19 cellular contexts compared by ENCODE assay signal in the genomic region with DNA sequence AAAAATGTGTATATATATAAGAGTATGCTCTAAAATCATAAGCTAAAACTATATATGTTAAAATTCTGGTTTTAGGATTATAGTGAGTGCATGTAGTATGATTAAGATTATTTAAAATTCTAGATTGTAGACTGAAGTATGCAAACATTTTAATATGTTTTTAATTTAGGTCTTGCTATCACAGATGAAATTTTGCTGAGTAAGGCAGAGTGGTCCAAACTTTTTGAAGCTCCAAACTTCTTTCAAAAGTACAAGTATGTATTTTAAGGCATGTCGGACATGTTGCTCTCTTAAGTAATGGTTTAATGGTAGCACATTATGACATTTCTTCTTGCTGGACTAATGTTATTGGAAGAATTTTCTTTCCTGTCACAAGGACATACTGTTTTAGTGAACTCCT. TPM values are rescaled to one million over a fixed set of nuclear protein-coding genes. Genes with fewer than 3 reads are reported as not detected.
DNase-seq lines count a peak whose midpoint lies in the region; ATAC-seq and TF ChIP-seq lines count a peak whose summit lies in the region.
"Had no signal": no experiment of that assay in that cellular context is flagged by ENCODE, and none has a peak within 500 bp of the region (broad histone marks: within the 10 kb centered on the region; RNA-seq: fewer than 3 reads in every experiment).

No MANE protein-coding gene starts in this region.

- no peaks in the 10 kb centered on the region for H3K27me3 Mint-ChIP-seq in activated CD4-positive, alpha-beta T cell treated with anti-CD3 and anti-CD28 coated beads, Interleukin-2, amount 10 ng/mL, durations not matched to agents 24 days and 14 days
- H3K27me3 Mint-ChIP-seq in activated naive CD8-positive, alpha-beta T cell = no peaks in the 10 kb centered on the region
- no peaks in the 10 kb centered on the region for H3K27me3 Mint-ChIP-seq in activated naive CD8-positive, alpha-beta T cell treated with anti-CD3 and anti-CD28 coated beads, Interleukin-2, amount 50 U/mL, for 24 hours
- H3K27me3 Mint-ChIP-seq in activated T-helper 17 cell treated with anti-CD3 and anti-CD28 coated beads, Interleukin-2, amount 50 U/mL, for 72 hours = no peaks in the 10 kb centered on the region
- no peaks in the 10 kb centered on the region for H3K27me3 Mint-ChIP-seq in mesothelial cell of epicardium (ENCODE audit: low read depth)
- H3K27me3 Mint-ChIP-seq: IgD-negative memory B cell had no signal

- no peaks in the 10 kb centered on the region for H3K4me1 ChIP-seq in breast epithelium

- peaks cover 4% of the 10 kb centered on the region for H3K36me3 ChIP-seq in breast epithelium

- H3K27me3 ChIP-seq in breast epithelium = no peaks in the 10 kb centered on the region

- TF ChIP-seq POLR2A in breast epithelium (IDR thresholded peaks at IDR 0.05) = no peak

- peak overlapping the region; percentile 34 for H3K27ac Mint-ChIP-seq in activated CD4-positive, alpha-beta T cell treated with anti-CD3 and anti-CD28 coated beads, Interleukin-2, amount 10 ng/mL, durations not matched to agents 24 days and 14 days
- peak overlapping the region; percentile 69 for H3K27ac Mint-ChIP-seq in activated naive CD8-positive, alpha-beta T cell
- no peak overlapping the region for H3K27ac Mint-ChIP-seq in activated naive CD8-positive, alpha-beta T cell treated with anti-CD3 and anti-CD28 coated beads, Interleukin-2, amount 50 U/mL, for 24 hours
- H3K27ac Mint-ChIP-seq in activated T-helper 17 cell treated with anti-CD3 and anti-CD28 coated beads, Interleukin-2, amount 50 U/mL, for 72 hours = peak overlapping the region; percentile 83
- H3K27ac Mint-ChIP-seq in mesothelial cell of epicardium = peak overlapping the region; percentile 56

- H3K27ac ChIP-seq in breast epithelium = no peak overlapping the region

- H3K9me3 Mint-ChIP-seq in activated CD4-positive, alpha-beta T cell treated with anti-CD3 and anti-CD28 coated beads, Interleukin-2, amount 10 ng/mL, durations not matched to agents 24 days and 14 days = no peaks in the 10 kb centered on the region
- H3K9me3 Mint-ChIP-seq in activated naive CD8-positive, alpha-beta T cell (ENCODE audit: low read depth) = no peaks in the 10 kb centered on the region
- no peaks in the 10 kb centered on the region for H3K9me3 Mint-ChIP-seq in activated naive CD8-positive, alpha-beta T cell treated with anti-CD3 and anti-CD28 coated beads, Interleukin-2, amount 50 U/mL, for 24 hours
- H3K9me3 Mint-ChIP-seq in activated T-helper 17 cell treated with anti-CD3 and anti-CD28 coated beads, Interleukin-2, amount 50 U/mL, for 72 hours = no peaks in the 10 kb centered on the region
- H3K9me3 Mint-ChIP-seq in mesothelial cell of epicardium = no peaks in the 10 kb centered on the region
- H3K9me3 Mint-ChIP-seq: CD14-positive monocyte, IgD-negative memory B cell had no signal

- TF ChIP-seq CTCF in mesothelial cell of epicardium (IDR thresholded peaks at IDR 0.05; ENCODE audit: unreplicated experiment) (no peak), breast epithelium (IDR thresholded peaks at IDR 0.05) (no peak)

- H3K36me3 Mint-ChIP-seq in activated CD4-positive, alpha-beta T cell treated with anti-CD3 and anti-CD28 coated beads, Interleukin-2, amount 10 ng/mL, durations not matched to agents 24 days and 14 days (ENCODE audit: low read depth) = peaks cover 37% of the 10 kb centered on the region
- peaks cover 13% of the 10 kb centered on the region for H3K36me3 Mint-ChIP-seq in activated naive CD8-positive, alpha-beta T cell
- H3K36me3 Mint-ChIP-seq in activated naive CD8-positive, alpha-beta T cell treated with anti-CD3 and anti-CD28 coated beads, Interleukin-2, amount 50 U/mL, for 24 hours (ENCODE audit: low read depth) = peaks cover 54% of the 10 kb centered on the region
- peaks cover 85% of the 10 kb centered on the region for H3K36me3 Mint-ChIP-seq in activated T-helper 17 cell treated with anti-CD3 and anti-CD28 coated beads, Interleukin-2, amount 50 U/mL, for 72 hours (ENCODE audit: low read depth)
- peaks cover 24% of the 10 kb centered on the region for H3K36me3 Mint-ChIP-seq in mesothelial cell of epicardium
- H3K36me3 Mint-ChIP-seq: IgD-negative memory B cell had no signal

- no peak for ATAC-seq in activated naive CD8-positive, alpha-beta T cell treated with anti-CD3 and anti-CD28 coated beads, Interleukin-2, amount 50 U/mL, for 24 hours
- ATAC-seq in activated T-helper 17 cell treated with anti-CD3 and anti-CD28 coated beads, Interleukin-2, amount 50 U/mL, for 72 hours (replicated peaks) = no peak
- no peak for ATAC-seq in HG02571 (IDR thresholded peaks at IDR 0.05; ENCODE audit: unreplicated experiment)

- H3K4me1 Mint-ChIP-seq in activated CD4-positive, alpha-beta T cell treated with anti-CD3 and anti-CD28 coated beads, Interleukin-2, amount 10 ng/mL, durations not matched to agents 24 days and 14 days = peaks cover 10% of the 10 kb centered on the region
- peaks cover 14% of the 10 kb centered on the region for H3K4me1 Mint-ChIP-seq in activated naive CD8-positive, alpha-beta T cell (ENCODE audit: low read depth)
- peaks cover 25% of the 10 kb centered on the region for H3K4me1 Mint-ChIP-seq in activated naive CD8-positive, alpha-beta T cell treated with anti-CD3 and anti-CD28 coated beads, Interleukin-2, amount 50 U/mL, for 24 hours
- no peaks in the 10 kb centered on the region for H3K4me1 Mint-ChIP-seq in activated T-helper 17 cell treated with anti-CD3 and anti-CD28 coated beads, Interleukin-2, amount 50 U/mL, for 72 hours
- H3K4me1 Mint-ChIP-seq in mesothelial cell of epicardium = no peaks in the 10 kb centered on the region
- H3K4me1 Mint-ChIP-seq: CD14-positive monocyte had no signal

- H3K4me3 Mint-ChIP-seq in activated CD4-positive, alpha-beta T cell treated with anti-CD3 and anti-CD28 coated beads, Interleukin-2, amount 10 ng/mL, durations not matched to agents 24 days and 14 days = no peak overlapping the region
- H3K4me3 Mint-ChIP-seq in activated naive CD8-positive, alpha-beta T cell = no peak overlapping the region
- H3K4me3 Mint-ChIP-seq in activated naive CD8-positive, alpha-beta T cell treated with anti-CD3 and anti-CD28 coated beads, Interleukin-2, amount 50 U/mL, for 24 hours = no peak overlapping the region
- H3K4me3 Mint-ChIP-seq in activated T-helper 17 cell treated with anti-CD3 and anti-CD28 coated beads, Interleukin-2, amount 50 U/mL, for 72 hours = no peak overlapping the region
- H3K4me3 Mint-ChIP-seq in mesothelial cell of epicardium = no peak overlapping the region
- H3K4me3 Mint-ChIP-seq: CD14-positive monocyte, IgD-negative memory B cell had no signal

- intact Hi-C loops in activated CD4-positive, alpha-beta T cell treated with anti-CD3 and anti-CD28 coated beads, Interleukin-2, amount 10 ng/mL, durations not matched to agents 24 days and 14 days (cut with micrococcal nuclease) = loop anchor here (5.0 kb wide), 1 partner anchor 35 kb away; a partner anchor contains a TSS
- intact Hi-C loops in breast epithelium (cut with DNase I; ENCODE audit: low total_unique reads) = no loop called here

- H3K9me3 ChIP-seq in breast epithelium = no peaks in the 10 kb centered on the region

- no peak for DNase-seq in activated CD4-positive, alpha-beta T cell treated with anti-CD3 and anti-CD28 coated beads, Interleukin-2, amount 10 ng/mL, durations not matched to agents 24 days and 14 days
- DNase-seq in activated CD4-positive, alpha-beta T cell treated with anti-CD3 and anti-CD28 coated beads, Interleukin-2, amount 50 U/mL, for 1 hour = no peak
- no peak for DNase-seq in activated naive CD8-positive, alpha-beta T cell treated with anti-CD3 and anti-CD28 coated beads, Interleukin-2, amount 50 U/mL, for 24 hours
- no peak for DNase-seq in mesothelial cell of epicardium (ENCODE audit: low spot score in 2 of 2, unreplicated experiment in 2 of 2)
- DNase-seq in breast epithelium (ENCODE audit: low spot score in 2 of 2) = no peak
- DNase-seq: 8988T, DMS53, GF-D8, Karpas-422, MV-4-11, NCI-H1105 treated with DMSO at 0.1 percent for 48 hours, NCI-H2029 treated with DMSO at 0.1 percent for 48 hours, NCI-H2171 treated with DMSO at 0.1 percent for 48 hours, NCI-H524 treated with DMSO at 0.1 percent for 48 hours had no signal

- no peak overlapping the region for H3K4me3 ChIP-seq in breast epithelium

RNA-seq across cellular contexts. Expression of a gene that starts 34.6 kb away (rescaled TPM):
- 204 and 210 TPM in 2 replicates for total RNA-seq in activated CD4-positive, alpha-beta T cell treated with anti-CD3 and anti-CD28 coated beads, Interleukin-2, amount 10 ng/mL, durations not matched to agents 24 days and 14 days
- 100 to 1,000 TPM; 163 to 255 TPM for total RNA-seq in activated T-helper 17 cell treated with anti-CD3 and anti-CD28 coated beads, Interleukin-2, amount 50 U/mL, for 72 hours
- total RNA-seq in mesothelial cell of epicardium = 196 to 204 TPM (median 198 TPM) in 3 replicates
- 100 to 1,000 TPM; 110 to 254 (median 187) TPM for total RNA-seq in breast epithelium
